Comparison of ENCODE assay signal across 12 cellular contexts in genomic region chr1:168243200-168243599, GRCh38. TPM values are rescaled to one million over a fixed set of nuclear protein-coding genes. Genes with fewer than 3 reads are reported as not detected.
DNase-seq lines count a peak whose midpoint lies in the region; ATAC-seq and TF ChIP-seq lines count a peak whose summit lies in the region.
"Had no signal": no experiment of that assay in that cellular context is flagged by ENCODE, and none has a peak within 500 bp of the region (broad histone marks: within the 10 kb centered on the region; RNA-seq: fewer than 3 reads in every experiment).

No MANE protein-coding gene starts in this region.

- no peak for DNase-seq in activated naive CD8-positive, alpha-beta T cell treated with anti-CD3 and anti-CD28 coated beads, Interleukin-2, amount 50 U/mL, for 24 hours
- no peak for DNase-seq in activated naive CD8-positive, alpha-beta T cell treated with anti-CD3 and anti-CD28 coated beads for 36 hours
- DNase-seq in esophagus squamous epithelium (lab: John Stamatoyannopoulos, UW) (no peak), uterus (no peak), T-helper 1 cell (no peak), putamen (ENCODE audit: low spot score) (no peak)
- DNase-seq: activated CD4-positive, alpha-beta T cell treated with anti-CD3 and anti-CD28 coated beads, Interleukin-2, amount 50 U/mL, for 4 hours; activated naive CD8-positive, alpha-beta T cell treated with anti-CD3 and anti-CD28 coated beads, Interleukin-2, amount 10 ng/mL, durations not matched to agents 7 days and 5 days; SIG-M5 had no signal

- peaks cover 32% of the 10 kb centered on the region for H3K4me1 Mint-ChIP-seq in activated naive CD8-positive, alpha-beta T cell treated with anti-CD3 and anti-CD28 coated beads, Interleukin-2, amount 50 U/mL, for 24 hours
- H3K4me1 Mint-ChIP-seq in activated naive CD8-positive, alpha-beta T cell treated with anti-CD3 and anti-CD28 coated beads for 36 hours: peaks cover 20% of the 10 kb centered on the region

- intact Hi-C loops in esophagus squamous epithelium (cut with DNase I) (no loop called here), uterus (cut with DNase I; ENCODE audit: low total_unique reads) (no loop called here)

- peaks cover 5 to 21% (median 17%) of the 10 kb centered on the region in 3 donors for H3K4me1 ChIP-seq in esophagus squamous epithelium
- H3K4me1 ChIP-seq in muscle layer of duodenum (ENCODE audit: control insufficient read depth in 1 of 2, insufficient read depth in 2 of 2, low read length in 2 of 2): peaks cover 7 to 18% of the 10 kb centered on the region in 2 donors
- H3K4me1 ChIP-seq in uterus: peaks cover 11 to 15% of the 10 kb centered on the region in 2 donors

- H3K27ac ChIP-seq in esophagus squamous epithelium (peak overlapping the region; percentile 4 to 69 (median 40)), muscle layer of duodenum (ENCODE audit: low read length) (peak overlapping the region; percentile 33), uterus (peak overlapping the region; percentile 71 to 85)

- no peaks in the 10 kb centered on the region for H3K27me3 ChIP-seq in esophagus squamous epithelium
- H3K27me3 ChIP-seq in muscle layer of duodenum (ENCODE audit: low read depth, low read length): no peaks in the 10 kb centered on the region
- H3K27me3 ChIP-seq in uterus: no peaks in the 10 kb centered on the region

- peaks cover 81% of the 10 kb centered on the region for H3K36me3 Mint-ChIP-seq in activated naive CD8-positive, alpha-beta T cell treated with anti-CD3 and anti-CD28 coated beads, Interleukin-2, amount 50 U/mL, for 24 hours (ENCODE audit: low read depth)
- H3K36me3 Mint-ChIP-seq in activated naive CD8-positive, alpha-beta T cell treated with anti-CD3 and anti-CD28 coated beads for 36 hours: peaks cover 52% of the 10 kb centered on the region

- no peak for ATAC-seq in activated naive CD8-positive, alpha-beta T cell treated with anti-CD3 and anti-CD28 coated beads, Interleukin-2, amount 50 U/mL, for 24 hours
- no peak for ATAC-seq in HG02642 (IDR thresholded peaks at IDR 0.05; ENCODE audit: poor library complexity, unreplicated experiment)

- WGBS in esophagus squamous epithelium, 2 donors: 41 to 75% methylated on average over 2 of the region's 2 CpGs

- H3K9me3 ChIP-seq in esophagus squamous epithelium (no peaks in the 10 kb centered on the region), muscle layer of duodenum (ENCODE audit: control insufficient read depth in 1 of 2, low read length in 2 of 2) (no peaks in the 10 kb centered on the region), uterus (no peaks in the 10 kb centered on the region)

- no peaks in the 10 kb centered on the region for H3K27me3 Mint-ChIP-seq in activated naive CD8-positive, alpha-beta T cell treated with anti-CD3 and anti-CD28 coated beads, Interleukin-2, amount 50 U/mL, for 24 hours
- H3K27me3 Mint-ChIP-seq in activated naive CD8-positive, alpha-beta T cell treated with anti-CD3 and anti-CD28 coated beads for 36 hours: no peaks in the 10 kb centered on the region
- H3K27me3 Mint-ChIP-seq: activated naive CD8-positive, alpha-beta T cell treated with anti-CD3 and anti-CD28 coated beads, Interleukin-2, amount 10 ng/mL, durations not matched to agents 7 days and 5 days; progenitor cell of endocrine pancreas had no signal

- no peak overlapping the region for H3K4me3 Mint-ChIP-seq in activated naive CD8-positive, alpha-beta T cell treated with anti-CD3 and anti-CD28 coated beads, Interleukin-2, amount 50 U/mL, for 24 hours
- H3K4me3 Mint-ChIP-seq in activated naive CD8-positive, alpha-beta T cell treated with anti-CD3 and anti-CD28 coated beads for 36 hours: no peak overlapping the region

- no peak overlapping the region for H3K4me3 ChIP-seq in esophagus squamous epithelium
- no peak overlapping the region for H3K4me3 ChIP-seq in muscle layer of duodenum (ENCODE audit: low read depth in 1 of 2, low read length in 2 of 2)
- H3K4me3 ChIP-seq in uterus: no peak overlapping the region

- H3K27ac Mint-ChIP-seq in activated naive CD8-positive, alpha-beta T cell treated with anti-CD3 and anti-CD28 coated beads, Interleukin-2, amount 50 U/mL, for 24 hours: peak overlapping the region; percentile 14
- no peak overlapping the region for H3K27ac Mint-ChIP-seq in activated naive CD8-positive, alpha-beta T cell treated with anti-CD3 and anti-CD28 coated beads for 36 hours
- H3K27ac Mint-ChIP-seq: progenitor cell of endocrine pancreas had no signal

- TF ChIP-seq POLR2A in esophagus squamous epithelium (IDR thresholded peaks at IDR 0.05) (no peak), uterus (IDR thresholded peaks at IDR 0.05) (no peak)

- TF ChIP-seq CTCF in esophagus squamous epithelium (IDR thresholded peaks at IDR 0.05) (no peak), uterus (IDR thresholded peaks at IDR 0.05) (no peak)

- peaks cover 3 to 99% (median 11%) of the 10 kb centered on the region in 3 donors for H3K36me3 ChIP-seq in esophagus squamous epithelium
- peaks cover 27 to 60% of the 10 kb centered on the region in 2 donors for H3K36me3 ChIP-seq in muscle layer of duodenum (ENCODE audit: control insufficient read depth in 1 of 2, insufficient read depth in 2 of 2, low read length in 2 of 2)
- no peaks in the 10 kb centered on the region for H3K36me3 ChIP-seq in uterus

- no peaks in the 10 kb centered on the region for H3K9me3 Mint-ChIP-seq in activated naive CD8-positive, alpha-beta T cell treated with anti-CD3 and anti-CD28 coated beads, Interleukin-2, amount 50 U/mL, for 24 hours
- no peaks in the 10 kb centered on the region for H3K9me3 Mint-ChIP-seq in activated naive CD8-positive, alpha-beta T cell treated with anti-CD3 and anti-CD28 coated beads for 36 hours

RNA-seq across cellular contexts. Expression of gene SFT2D2, which starts 17.4 kb away (rescaled TPM):
- 10 to 100 TPM; 32.7 to 32.8 TPM for total RNA-seq in activated naive CD8-positive, alpha-beta T cell treated with anti-CD3 and anti-CD28 coated beads for 36 hours
- total RNA-seq in esophagus squamous epithelium (10 to 100 TPM; 34.0 to 44.1 (median 40.1) TPM), uterus (100 to 1,000 TPM in 1 of 4 donors, 10 to 100 TPM in 3; 38.4 to 111 (median 59.2) TPM)

RNA-seq across cellular contexts. Expression of gene TBX19, which starts 37.5 kb away (rescaled TPM):
- total RNA-seq in activated naive CD8-positive, alpha-beta T cell treated with anti-CD3 and anti-CD28 coated beads for 36 hours: under 1 TPM; 0.40 to 0.56 TPM
- 1 to 10 TPM in 2 of 4 donors, under 1 TPM in 2; 0.50 to 1.5 (median 0.84) TPM for total RNA-seq in esophagus squamous epithelium
- 1 to 10 TPM; 1.4 to 8.5 (median 4.8) TPM for total RNA-seq in uterus
